Comparison of ENCODE assay signal across 27 cellular contexts in the genomic region with DNA sequence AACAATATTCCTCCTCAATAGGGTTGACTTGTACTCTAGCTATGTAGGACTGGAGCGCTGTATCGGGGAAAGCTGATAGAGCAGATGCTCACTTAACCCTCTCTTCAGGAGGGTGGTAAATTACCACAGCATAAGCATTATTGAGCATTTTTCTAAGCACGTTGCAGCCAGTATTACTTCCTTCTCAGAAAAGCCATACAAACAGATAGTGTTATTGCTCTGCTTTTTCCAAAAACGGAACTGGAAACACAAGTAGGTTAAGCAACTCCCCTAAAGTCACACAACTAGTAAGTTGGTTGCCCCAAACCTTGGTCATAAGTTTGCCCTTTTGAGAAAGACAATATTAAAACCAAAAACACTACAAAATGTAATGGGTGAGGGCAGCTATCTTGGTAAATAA.
"Had no signal": no experiment of that assay in that cellular context is flagged by ENCODE, and none has a peak within 500 bp of the region (broad histone marks: within the 10 kb centered on the region; RNA-seq: fewer than 3 reads in every experiment).

No MANE protein-coding gene starts in this region.

- H3K9ac ChIP-seq: neural progenitor cell had no signal

- FAIRE-seq: keratinocyte, small intestine, urothelium cell line had no signal

- H3K27me3 ChIP-seq: dorsolateral prefrontal cortex, gastrocnemius medialis, neural progenitor cell, right lobe of liver, suprapubic skin, thyroid gland had no signal

- DNase-seq: cerebellar nuclear complex; dorsolateral prefrontal cortex; effector CD8-positive, alpha-beta T cell; endodermal cell; foreskin fibroblast; gastrocnemius medialis; head of caudate nucleus; naive B cell; nucleus accumbens; posterior cingulate gyrus; retina; right lobe of liver; small intestine; stimulated activated CD4-positive, alpha-beta T cell treated with anti-CD3 and anti-CD28 coated beads, Interleukin-12 subunit alpha, Interleukin-12 subunit beta, amount 100 ng/mL, for 4 hours; stimulated activated CD4-positive, alpha-beta T cell treated with anti-CD3 and anti-CD28 coated beads, Interleukin-1b, Interleukin-23, amount 100 ng/mL, for 48 hours; stimulated activated CD4-positive, alpha-beta T cell treated with anti-CD3 and anti-CD28 coated beads, Interleukin-4, amount 100 ng/mL, for 1 hour; stimulated activated CD8-positive, alpha-beta memory T cell treated with anti-CD3 and anti-CD28 coated beads, Interleukin-4, amount 100 ng/mL, for 48 hours; stimulated activated naive CD4-positive, alpha-beta T cell; stimulated activated naive CD8-positive, alpha-beta T cell treated with anti-CD3 and anti-CD28 coated beads, Interleukin-15, amount 100 ng/mL, for 72 hours; thyroid gland had no signal

- H2AFZ ChIP-seq: neural progenitor cell had no signal

- H3K4me2 ChIP-seq: neural progenitor cell had no signal

- ATAC-seq: esophagus mucosa; gastrocnemius medialis; stimulated activated naive CD8-positive, alpha-beta T cell treated with anti-CD3 and anti-CD28 coated beads, Interleukin-15, amount 100 ng/mL, for 72 hours had no signal

- H3K4me3 ChIP-seq: dorsolateral prefrontal cortex, gastrocnemius medialis, lung, neural progenitor cell, right lobe of liver, suprapubic skin, thyroid gland had no signal

- H3K4me1 ChIP-seq: neural progenitor cell, right lobe of liver, suprapubic skin, thyroid gland had no signal

- H3K9me3 ChIP-seq: gastrocnemius medialis, right lobe of liver, suprapubic skin, thyroid gland had no signal

- H3K27ac ChIP-seq: dorsolateral prefrontal cortex, epithelial cell of prostate, gastrocnemius medialis, neural progenitor cell, right lobe of liver, suprapubic skin, thyroid gland had no signal

- H3K36me3 ChIP-seq: gastrocnemius medialis, neural progenitor cell, thyroid gland had no signal
